1 cellular context compared by ENCODE assay signal in the genomic region with DNA sequence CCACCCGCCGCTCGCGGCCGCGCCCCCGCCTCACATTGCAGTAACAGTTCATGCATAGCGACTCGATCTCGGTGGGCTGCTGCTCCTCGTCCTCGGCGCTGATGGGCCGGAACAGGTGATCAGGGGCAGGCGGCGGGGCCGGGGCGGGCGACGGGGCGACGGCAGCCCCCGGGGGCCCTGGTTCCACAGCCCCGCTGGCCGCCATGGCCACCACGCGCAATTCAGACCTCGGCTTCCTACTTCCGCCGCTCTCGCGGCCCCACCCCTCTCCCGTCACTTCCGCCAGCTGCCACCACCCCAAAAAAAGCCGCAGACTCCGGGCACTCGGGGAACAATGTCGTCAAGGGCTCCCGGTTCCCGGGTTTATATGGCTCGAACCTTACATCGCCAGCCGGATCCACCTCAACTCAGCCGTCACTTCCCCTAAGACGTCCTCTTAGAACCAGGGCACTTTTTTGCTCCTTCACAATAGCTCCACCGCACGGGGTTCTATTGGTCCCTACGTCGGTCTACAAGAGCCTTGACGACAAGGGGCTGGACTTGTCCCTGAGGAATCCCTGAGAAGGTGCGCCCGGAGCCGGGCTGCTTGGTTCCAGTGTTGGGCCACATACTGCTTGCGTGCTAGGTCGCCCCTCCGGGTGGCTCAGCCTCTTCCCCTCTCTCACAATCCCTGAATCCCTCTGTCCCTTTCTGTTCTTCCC.
TF ChIP-seq lines count a peak whose summit lies in the region.

A gene with protein sequence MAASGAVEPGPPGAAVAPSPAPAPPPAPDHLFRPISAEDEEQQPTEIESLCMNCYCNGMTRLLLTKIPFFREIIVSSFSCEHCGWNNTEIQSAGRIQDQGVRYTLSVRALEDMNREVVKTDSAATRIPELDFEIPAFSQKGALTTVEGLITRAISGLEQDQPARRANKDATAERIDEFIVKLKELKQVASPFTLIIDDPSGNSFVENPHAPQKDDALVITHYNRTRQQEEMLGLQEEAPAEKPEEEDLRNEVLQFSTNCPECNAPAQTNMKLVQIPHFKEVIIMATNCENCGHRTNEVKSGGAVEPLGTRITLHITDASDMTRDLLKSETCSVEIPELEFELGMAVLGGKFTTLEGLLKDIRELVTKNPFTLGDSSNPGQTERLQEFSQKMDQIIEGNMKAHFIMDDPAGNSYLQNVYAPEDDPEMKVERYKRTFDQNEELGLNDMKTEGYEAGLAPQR (minus strand): TSS at position 238 of the 701 bp plus-strand sequence. CDS start 33 bp downstream, at position 205.

TF ChIP-seq in GM12878, 131 proteins besides CTCF, POLR2A, EP300 and RAD21 (continued from another document):
- TF ChIP-seq E4F1 (IDR thresholded peaks at IDR 0.05; ENCODE audit: borderline replicate concordance, partially characterized antibody) (peak; percentile 58), IKZF1 (conservative IDR thresholded peaks at IDR 0.05) (peak; percentile 75; the same call in 1 of the 2 replicates), CHD2 (IDR thresholded peaks at IDR 0.05; ENCODE audit: borderline replicate concordance, low read depth, low read length) (0 out of 2 replicates have a peak, but pooled peaks have one; percentile 33), ATF7 (IDR thresholded peaks at IDR 0.05; ENCODE audit: low read depth) (peak; percentile 61), ELK1 (IDR thresholded peaks at IDR 0.05; ENCODE audit: low read depth, low read length) (peak; percentile 85), HCFC1 (IDR thresholded peaks at IDR 0.05; ENCODE audit: low read length) (peak; percentile 52; the same call in 1 of the 2 replicates), IKZF2 (IDR thresholded peaks at IDR 0.05) (peak; percentile 34 to 39; a peak in 2 of 4 replicates), TAF1 (IDR thresholded peaks at IDR 0.05; ENCODE audit: borderline replicate concordance, low read depth, low read length) (peak; percentile 87; the same call in 1 of the 2 replicates), MTA2 (IDR thresholded peaks at IDR 0.05; ENCODE audit: low read depth) (peak; percentile 33; the same call in 1 of the 2 replicates), FOXK2 (IDR thresholded peaks at IDR 0.05) (no peak), BHLHE40 (IDR thresholded peaks at IDR 0.05; ENCODE audit: borderline replicate concordance in 1 of 2, low read depth in 2 of 2, low read length in 1 of 2) (peak in 1 of 2 experiments; percentile 36; a peak in 1 of 4 replicates), NR2F1 (conservative IDR thresholded peaks at IDR 0.05) (0 out of 2 replicates have a peak, but pooled peaks have one; percentile 12), SMAD5 (IDR thresholded peaks at IDR 0.05; ENCODE audit: low read depth) (0 out of 2 replicates have a peak, but pooled peaks have one; percentile 66), CREM (IDR thresholded peaks at IDR 0.05; ENCODE audit: low read depth) (peak; percentile 80; the same call in 1 of the 2 replicates), SRF (IDR thresholded peaks at IDR 0.05; ENCODE audit: low read depth in 2 of 2, low read length in 2 of 2) (peak in 1 of 2 experiments; percentile 14; a peak in 1 of 4 replicates), NFYA (IDR thresholded peaks at IDR 0.05; ENCODE audit: borderline replicate concordance, low read depth, low read length) (no peak)
